In genomic region chr12:42588981-42589464, GRCh38 we compare ENCODE assay signal across 8 cellular contexts. TPM values are rescaled to one million over a fixed set of nuclear protein-coding genes. Genes with fewer than 3 reads are reported as not detected.
A peak's percentile ranks its signal among the peaks of the same experiment; 100 is the strongest.
DNase-seq lines count a peak whose midpoint lies in the region; ATAC-seq and TF ChIP-seq lines count a peak whose summit lies in the region.

No MANE protein-coding gene starts in this region.

- intact Hi-C loops in PC-3 (cut with micrococcal nuclease) (loop anchor here (5.0 kb wide), 3 partner anchors 93 to 293 kb away; no protein-coding TSS in a partner anchor), colonic mucosa (cut with DNase I) (no loop called here), thyroid gland (cut with DNase I) (no loop called here)

- H3K4me3 ChIP-seq in AG04449 (ENCODE audit: low read depth, low read length): peak overlapping the region; percentile 73
- H3K4me3 ChIP-seq in PC-3 (ENCODE audit: low read length): peak overlapping the region; percentile 97
- H3K4me3 ChIP-seq in colonic mucosa: peak overlapping the region; percentile 62
- peak overlapping the region; percentile 92 for H3K4me3 ChIP-seq in lung
- H3K4me3 ChIP-seq in thyroid gland (replicated peaks in 1 of 3): peak overlapping the region; percentile 5 to 82 (median 65)

- H3K27ac ChIP-seq in PC-3 (ENCODE audit: low read length) (no peak overlapping the region), colonic mucosa (peak overlapping the region; percentile 6), lung (ENCODE audit: low read depth in 1 of 2, low read length in 1 of 2) (peak overlapping the region; percentile 56 to 88), thyroid gland (peak overlapping the region in 2 of 3 donors; percentile 40 to 51)

- H3K9ac ChIP-seq in PC-3 (ENCODE audit: low read length) (peak overlapping the region; percentile 73), colonic mucosa (ENCODE audit: low read depth in 2 of 2, low read length in 2 of 2) (peak overlapping the region; percentile 51 to 68)

- DNase-seq in AG04449 (ENCODE audit: low read depth, low spot score) (no peak), PC-3 (peak; percentile 64), colonic mucosa (no peak), lung (ENCODE audit: low spot score) (peak; percentile 41), thyroid gland (peak; percentile 10 to 16), COLO829 (ENCODE audit: low spot score) (no peak)

- peak overlapping the region; percentile 93 for H3K4me2 ChIP-seq in PC-3 (ENCODE audit: low read length)

- BruUV-seq in PC-3 (replicated peaks; lab: Mats Ljungman, UMichigan): no TSS peak

- no peak for TF ChIP-seq POLR2A in thyroid gland (IDR thresholded peaks at IDR 0.05)

- H3K9me3 ChIP-seq in PC-3 (ENCODE audit: low read length) (no peaks in the 10 kb centered on the region), colonic mucosa (no peaks in the 10 kb centered on the region), lung (ENCODE audit: control insufficient read depth in 2 of 2, insufficient read depth in 1 of 2, low read length in 1 of 2) (peaks cover 0 to 2% of the 10 kb centered on the region in 2 donors), thyroid gland (no peaks in the 10 kb centered on the region)

- POLR2A ChIA-PET in AG04449 (lab: Yijun Ruan, JAX) (no interaction called here), PC-3 (lab: Charles Lee; ENCODE audit: unreplicated experiment) (no interaction called here)

- CTCF ChIA-PET in AG04449 (lab: Yijun Ruan, JAX) (no interaction called here), PC-3 (lab: Charles Lee) (no interaction called here)

- peaks cover 42% of the 10 kb centered on the region for H3K4me1 ChIP-seq in PC-3 (ENCODE audit: insufficient read depth, low read length)
- H3K4me1 ChIP-seq in colonic mucosa: no peaks in the 10 kb centered on the region
- peaks cover 4 to 15% of the 10 kb centered on the region in 2 donors for H3K4me1 ChIP-seq in lung (ENCODE audit: control insufficient read depth in 2 of 2, insufficient read depth in 2 of 2, low read length in 2 of 2)
- peaks cover 0 to 12% of the 10 kb centered on the region in 2 donors for H3K4me1 ChIP-seq in thyroid gland

- H2AFZ ChIP-seq in PC-3 (ENCODE audit: low read length): peak overlapping the region; percentile 82

- H3K27me3 ChIP-seq in PC-3 (ENCODE audit: low read length) (no peaks in the 10 kb centered on the region), colonic mucosa (peaks cover 34% of the 10 kb centered on the region), lung (ENCODE audit: control insufficient read depth, insufficient read depth) (no peaks in the 10 kb centered on the region), thyroid gland (no peaks in the 10 kb centered on the region)

- H3K36me3 ChIP-seq in PC-3 (ENCODE audit: low read depth, low read length) (no peaks in the 10 kb centered on the region; the same call in 1 of the 2 replicates), colonic mucosa (no peaks in the 10 kb centered on the region), lung (ENCODE audit: control insufficient read depth in 2 of 2, insufficient read depth in 2 of 2, low read length in 2 of 2) (no peaks in the 10 kb centered on the region), thyroid gland (no peaks in the 10 kb centered on the region)

- peaks cover 55% of the 10 kb centered on the region for H3K79me2 ChIP-seq in PC-3 (ENCODE audit: low read length)

- no peaks in the 10 kb centered on the region for H3F3A ChIP-seq in PC-3 (ENCODE audit: low read length, unreplicated experiment)

- WGBS in lung, 2 donors: 0 to 2% methylated on average over 38 of the region's 38 CpGs
- WGBS in thyroid gland, 2 donors: 0 to 1% methylated on average over 25 to 27 of the region's 38 CpGs

- TF ChIP-seq CTCF in AG04449 (IDR thresholded peaks at IDR 0.05; ENCODE audit: insufficient read depth, low read length, missing control alignments) (peak; percentile 48), PC-3 (conservative IDR thresholded peaks at IDR 0.05; ENCODE audit: low read depth, low read length) (peak; percentile 77), colonic mucosa (IDR thresholded peaks at IDR 0.05) (no peak), lung (IDR thresholded peaks at IDR 0.05; ENCODE audit: control extremely low read depth, extremely low read depth) (peak; percentile 2), thyroid gland (IDR thresholded peaks at IDR 0.05) (peak in 3 of 6 experiments; percentile 10 to 36 (median 29))

- H4K20me1 ChIP-seq in PC-3 (ENCODE audit: low read length): peaks cover 14% of the 10 kb centered on the region

- peak; percentile 33 for ATAC-seq in GM18498 (IDR thresholded peaks at IDR 0.05; ENCODE audit: unreplicated experiment)
- peak; percentile 22 for ATAC-seq in HG02973 (IDR thresholded peaks at IDR 0.05; ENCODE audit: unreplicated experiment)
- ATAC-seq in PC-3: peak; percentile 23
- peak; percentile 17 for ATAC-seq in lung (ENCODE audit: insufficient read depth, low FRiP score)

- no peaks in the 10 kb centered on the region for H3K9me2 ChIP-seq in PC-3 (replicated peaks; ENCODE audit: low read length)

RNA-seq across cellular contexts. Expression of gene PRICKLE1, which starts 0.5 kb away (rescaled TPM):
- total RNA-seq in PC-3 (2014; rRNA removed) (16.2 and 17.2 TPM in 2 replicates), colonic mucosa (1 to 10 TPM; 1.1 to 2.9 TPM), lung (10 to 100 TPM; 12.7 to 60.1 TPM), thyroid gland (10 to 100 TPM; 17.2 to 25.4 (median 19.6) TPM)
- 1 to 10 TPM; 2.1 to 2.9 TPM for polyA plus RNA-seq in lung

Comparison
In these comparisons a context has a peak if more than half of its experiments do, and no peak if none do; other contexts are left out.
1. DNase-seq: peak in PC-3 (single experiment), lung (single experiment) and thyroid gland (2 of 2); none in AG04449 (single experiment), colonic mucosa (single experiment) and COLO829 (single experiment).
2. Peak in every context shown above with its lines, with median percentiles within 50 percentile points of each other: H3K4me3 ChIP-seq and ATAC-seq.